8 cellular contexts compared by ENCODE assay signal in genomic region chr3:47961815-47962606, GRCh38. TPM values are rescaled to one million over a fixed set of nuclear protein-coding genes. Genes with fewer than 3 reads are reported as not detected.
DNase-seq lines count a peak whose midpoint lies in the region; ATAC-seq and TF ChIP-seq lines count a peak whose summit lies in the region.

No MANE protein-coding gene starts in this region.

- WGBS in iPS DF 6.9 (ENCODE audit: insufficient coverage, insufficient read length), result no CpG with 5 or more reads among the region's 5 CpGs

- H3K9me3 Mint-ChIP-seq in CD4-positive, alpha-beta memory T cell, result no peaks in the 10 kb centered on the region
- H3K9me3 Mint-ChIP-seq in activated T-helper 1 cell treated with anti-CD3 and anti-CD28 coated beads, Interleukin-12 subunit alpha, Interleukin-12 subunit beta, Interleukin-2, Interleukin-4 antibody, amounts not matched to agents 30 ng/mL and 10 ng/mL and 1 ng/mL, durations not matched to agents 14 hours and 24 hours and 36 hours, result no peaks in the 10 kb centered on the region

- POLR2A ChIA-PET in CD4-positive, alpha-beta memory T cell (lab: Charles Lee; ENCODE audit: partially characterized antibody), result no interaction called here

- no peak for ATAC-seq in GM19328 (IDR thresholded peaks at IDR 0.05; ENCODE audit: unreplicated experiment)

- peaks cover 21% of the 10 kb centered on the region for H3K4me1 ChIP-seq in CD4-positive, alpha-beta memory T cell (ENCODE audit: insufficient read depth, low read length)
- H3K4me1 ChIP-seq in KMS-11 (ENCODE audit: low read depth, poor library complexity, severe bottlenecking) (peaks cover 55% of the 10 kb centered on the region), iPS DF 6.9 (ENCODE audit: control insufficient read depth, insufficient read depth, low read length) (peaks cover 2% of the 10 kb centered on the region; the same call in 1 of the 2 replicates), right atrium auricular region (peaks cover 0 to 29% of the 10 kb centered on the region in 2 donors)

- H3K27ac Mint-ChIP-seq in CD4-positive, alpha-beta memory T cell, result peak overlapping the region; percentile 77 to 90 (median 85)
- H3K27ac Mint-ChIP-seq in activated T-helper 1 cell treated with anti-CD3 and anti-CD28 coated beads, Interleukin-12 subunit alpha, Interleukin-12 subunit beta, Interleukin-2, Interleukin-4 antibody, amounts not matched to agents 30 ng/mL and 10 ng/mL and 1 ng/mL, durations not matched to agents 14 hours and 24 hours and 36 hours, result peak overlapping the region; percentile 52

- H4K20me1 ChIP-seq in KMS-11 (ENCODE audit: insufficient read depth), result no peaks in the 10 kb centered on the region

- TF ChIP-seq CTCF in KMS-11 (conservative IDR thresholded peaks at IDR 0.05; ENCODE audit: low read depth, low read length) (no peak), right atrium auricular region (IDR thresholded peaks at IDR 0.05) (no peak)

- peak overlapping the region in 7 of 8 donors; percentile 32 to 79 (median 43) for H3K4me3 Mint-ChIP-seq in CD4-positive, alpha-beta memory T cell
- no peak overlapping the region for H3K4me3 Mint-ChIP-seq in activated T-helper 1 cell treated with anti-CD3 and anti-CD28 coated beads, Interleukin-12 subunit alpha, Interleukin-12 subunit beta, Interleukin-2, Interleukin-4 antibody, amounts not matched to agents 30 ng/mL and 10 ng/mL and 1 ng/mL, durations not matched to agents 14 hours and 24 hours and 36 hours

- CTCF ChIA-PET in CD4-positive, alpha-beta memory T cell (lab: Charles Lee; ENCODE audit: partially characterized antibody), result interaction anchor here (1.3 to 2.0 kb wide), 3 partner anchors 15 to 137 kb away, joined by 3 to 11 read pairs (median 3); no protein-coding TSS in a partner anchor

- no peaks in the 10 kb centered on the region for H3K27me3 Mint-ChIP-seq in CD4-positive, alpha-beta memory T cell
- H3K27me3 Mint-ChIP-seq in activated T-helper 1 cell treated with anti-CD3 and anti-CD28 coated beads, Interleukin-12 subunit alpha, Interleukin-12 subunit beta, Interleukin-2, Interleukin-4 antibody, amounts not matched to agents 30 ng/mL and 10 ng/mL and 1 ng/mL, durations not matched to agents 14 hours and 24 hours and 36 hours (ENCODE audit: insufficient read depth), result no peaks in the 10 kb centered on the region

- no peak overlapping the region for H3K27ac ChIP-seq in CD4-positive, alpha-beta memory T cell (ENCODE audit: low read depth, low read length)
- H3K27ac ChIP-seq in KMS-11 (peak overlapping the region; percentile 51), iPS DF 6.9 (ENCODE audit: low read length) (no peak overlapping the region), right atrium auricular region (no peak overlapping the region)

- peak overlapping the region; percentile 43; the same call in 1 of the 2 replicates for H3K4me2 ChIP-seq in KMS-11

- H3K4me1 Mint-ChIP-seq in CD4-positive, alpha-beta memory T cell, result peaks cover 28 to 31% (median 30%) of the 10 kb centered on the region in 4 donors
- H3K4me1 Mint-ChIP-seq in activated T-helper 1 cell treated with anti-CD3 and anti-CD28 coated beads, Interleukin-12 subunit alpha, Interleukin-12 subunit beta, Interleukin-2, Interleukin-4 antibody, amounts not matched to agents 30 ng/mL and 10 ng/mL and 1 ng/mL, durations not matched to agents 14 hours and 24 hours and 36 hours (ENCODE audit: low read depth), result peaks cover 24% of the 10 kb centered on the region

- intact Hi-C loops in CD4-positive, alpha-beta memory T cell (cut with micrococcal nuclease), result no loop called here
- intact Hi-C loops in activated T-helper 1 cell treated with anti-CD3 and anti-CD28 coated beads, Interleukin-12 subunit alpha, Interleukin-12 subunit beta, Interleukin-2, Interleukin-4 antibody, amounts not matched to agents 30 ng/mL and 10 ng/mL and 1 ng/mL, durations not matched to agents 14 hours and 24 hours and 36 hours (cut with micrococcal nuclease), result no loop called here

- H3K4me3 ChIP-seq in CD4-positive, alpha-beta memory T cell (ENCODE audit: low read length in 2 of 2), result no peak overlapping the region
- H3K4me3 ChIP-seq in KMS-11 (IDR thresholded peaks at IDR 0.05; ENCODE audit: insufficient read depth, low read depth, low read length), result no peak overlapping the region
- no peak overlapping the region for H3K4me3 ChIP-seq in iPS DF 6.9 (ENCODE audit: low read length)
- H3K4me3 ChIP-seq in right atrium auricular region, result no peak overlapping the region

- H3K9ac ChIP-seq in KMS-11, result no peak overlapping the region

- H3K79me2 ChIP-seq in KMS-11 (ENCODE audit: insufficient read depth, low read depth), result no peaks in the 10 kb centered on the region

- no peaks in the 10 kb centered on the region for H3K27me3 ChIP-seq in CD4-positive, alpha-beta memory T cell (ENCODE audit: insufficient read depth, low read length)
- no peaks in the 10 kb centered on the region for H3K27me3 ChIP-seq in KMS-11 (ENCODE audit: insufficient read depth, low read depth)
- H3K27me3 ChIP-seq in iPS DF 6.9 (ENCODE audit: control insufficient read depth, insufficient read depth, low read length), result no peaks in the 10 kb centered on the region; the same call in 1 of the 2 replicates
- H3K27me3 ChIP-seq in right atrium auricular region, result no peaks in the 10 kb centered on the region

- H3K9me3 ChIP-seq in CD4-positive, alpha-beta memory T cell (ENCODE audit: control insufficient read depth in 1 of 2, low read length in 2 of 2), result no peaks in the 10 kb centered on the region
- H3K9me3 ChIP-seq in iPS DF 6.9 (ENCODE audit: control insufficient read depth, insufficient read depth, low read length), result no peaks in the 10 kb centered on the region
- H3K9me3 ChIP-seq in right atrium auricular region, result no peaks in the 10 kb centered on the region

- H2AFZ ChIP-seq in KMS-11 (ENCODE audit: low read depth), result no peak overlapping the region

- no peaks in the 10 kb centered on the region for H3K36me3 Mint-ChIP-seq in CD4-positive, alpha-beta memory T cell
- peaks cover 2% of the 10 kb centered on the region for H3K36me3 Mint-ChIP-seq in activated T-helper 1 cell treated with anti-CD3 and anti-CD28 coated beads, Interleukin-12 subunit alpha, Interleukin-12 subunit beta, Interleukin-2, Interleukin-4 antibody, amounts not matched to agents 30 ng/mL and 10 ng/mL and 1 ng/mL, durations not matched to agents 14 hours and 24 hours and 36 hours (ENCODE audit: low read depth)

- no peaks in the 10 kb centered on the region for H3K36me3 ChIP-seq in CD4-positive, alpha-beta memory T cell (ENCODE audit: insufficient read depth, low read length)
- H3K36me3 ChIP-seq in KMS-11 (ENCODE audit: insufficient read depth) (no peaks in the 10 kb centered on the region), iPS DF 6.9 (ENCODE audit: control insufficient read depth, insufficient read depth, low read length) (no peaks in the 10 kb centered on the region), right atrium auricular region (peaks cover 4% of the 10 kb centered on the region)

- peak; percentile 32 to 58 (median 50) for DNase-seq in CD4-positive, alpha-beta memory T cell
- peak; percentile 17 for DNase-seq in activated T-helper 1 cell treated with anti-CD3 and anti-CD28 coated beads, Interleukin-12 subunit alpha, Interleukin-12 subunit beta, Interleukin-2, Interleukin-4 antibody, amounts not matched to agents 30 ng/mL and 10 ng/mL and 1 ng/mL, durations not matched to agents 14 hours and 24 hours and 36 hours (ENCODE audit: low spot score)
- peak; percentile 22 for DNase-seq in iPS DF 6.9 (ENCODE audit: low read depth, low spot score)
- DNase-seq in NCI-H2107 (lab: John Stamatoyannopoulos, UW), result no peak
- no peak for DNase-seq in NCI-H1092 treated with DMSO at 0.1 percent for 48 hours (lab: John Stamatoyannopoulos, UW)
- no peak for DNase-seq in right atrium auricular region (ENCODE audit: low spot score)

RNA-seq across cellular contexts. Expression of gene MAP4, which starts 54.2 kb away (rescaled TPM):
- total RNA-seq in CD4-positive, alpha-beta memory T cell, result 10 to 100 TPM; 68.5 to 72.6 TPM
- polyA plus RNA-seq in CD4-positive, alpha-beta memory T cell, result 10 to 100 TPM in 1 of 2 donors, 1 to 10 TPM in 1; 4.4 to 67.1 TPM
- total RNA-seq in activated T-helper 1 cell treated with anti-CD3 and anti-CD28 coated beads, Interleukin-12 subunit alpha, Interleukin-12 subunit beta, Interleukin-2, Interleukin-4 antibody, amounts not matched to agents 30 ng/mL and 10 ng/mL and 1 ng/mL, durations not matched to agents 14 hours and 24 hours and 36 hours, result 119 and 120 TPM in 2 replicates
- total RNA-seq in right atrium auricular region, result 100 to 1,000 TPM; 428 to 552 TPM

Comparison
In these comparisons a context has a peak if more than half of its experiments do, and no peak if none do; other contexts are left out.
1. DNase-seq: peak in CD4-positive, alpha-beta memory T cell (5 of 5), activated T-helper 1 cell treated with anti-CD3 and anti-CD28 coated beads, Interleukin-12 subunit alpha, Interleukin-12 subunit beta, Interleukin-2, Interleukin-4 antibody, amounts not matched to agents 30 ng/mL and 10 ng/mL and 1 ng/mL, durations not matched to agents 14 hours and 24 hours and 36 hours (single experiment) and iPS DF 6.9 (single experiment); none in NCI-H2107 (single experiment), NCI-H1092 treated with DMSO at 0.1 percent for 48 hours (single experiment) and right atrium auricular region (single experiment).